In the genomic region with DNA sequence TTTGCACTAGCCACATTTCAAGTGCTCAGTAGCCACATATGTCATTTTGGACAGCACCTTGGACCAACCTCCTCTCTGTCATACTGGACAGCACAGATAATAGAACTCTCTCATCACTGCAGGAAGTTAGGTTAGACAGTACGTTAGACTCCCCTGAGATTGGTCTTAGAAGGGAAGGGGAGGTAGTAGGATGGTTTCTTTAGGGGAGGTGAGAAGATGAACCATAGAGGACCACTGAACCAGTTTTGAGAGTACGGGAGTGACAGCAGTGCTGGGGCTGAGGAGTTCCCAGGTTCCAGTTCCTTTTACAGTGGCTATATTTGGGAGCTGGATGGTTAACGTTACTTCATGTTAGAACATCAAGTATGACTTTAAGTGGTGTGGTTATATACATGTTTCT, we compare ENCODE assay signal across 14 cellular contexts. TPM values are rescaled to one million over a fixed set of nuclear protein-coding genes. Genes with fewer than 3 reads are reported as not detected.
DNase-seq lines count a peak whose midpoint lies in the region; ATAC-seq and TF ChIP-seq lines count a peak whose summit lies in the region.
"Had no signal": no experiment of that assay in that cellular context is flagged by ENCODE, and none has a peak within 500 bp of the region (broad histone marks: within the 10 kb centered on the region; RNA-seq: fewer than 3 reads in every experiment).

No MANE protein-coding gene starts in this region.

- no peaks in the 10 kb centered on the region for H3F3A ChIP-seq in Loucy (ENCODE audit: low read depth)

- peak overlapping the region; percentile 30 for H3K4me3 Mint-ChIP-seq in osteocyte (ENCODE audit: unreplicated experiment)
- no peak overlapping the region for H3K4me3 Mint-ChIP-seq in naive thymus-derived CD8-positive, alpha-beta T cell
- H3K4me3 Mint-ChIP-seq: activated CD8-positive, alpha-beta T cell treated with anti-CD3 and anti-CD28 coated beads, Interleukin-2, amount 10 ng/mL, durations not matched to agents 7 days and 5 days had no signal

- peaks cover 86% of the 10 kb centered on the region for H3K79me2 ChIP-seq in Loucy (ENCODE audit: insufficient read depth, low read length)

- H3K27me3 ChIP-seq in Loucy (ENCODE audit: insufficient read depth, low read length, poor library complexity, severe bottlenecking), result no peaks in the 10 kb centered on the region
- H3K27me3 ChIP-seq in effector memory CD4-positive, alpha-beta T cell (replicated peaks; ENCODE audit: control insufficient read depth, insufficient read depth, low read length, poor library complexity, severe bottlenecking), result no peaks in the 10 kb centered on the region
- H3K27me3 ChIP-seq: neutrophil, tibial artery had no signal

- peaks cover 53% of the 10 kb centered on the region for H3K4me1 ChIP-seq in Loucy (ENCODE audit: insufficient read depth, low read length, poor library complexity, severe bottlenecking)
- peaks cover 8% of the 10 kb centered on the region for H3K4me1 ChIP-seq in effector memory CD4-positive, alpha-beta T cell (ENCODE audit: control insufficient read depth, insufficient read depth, low read length, poor library complexity, severe bottlenecking)

- H3K27me3 Mint-ChIP-seq in osteocyte (ENCODE audit: unreplicated experiment), result no peaks in the 10 kb centered on the region
- no peaks in the 10 kb centered on the region for H3K27me3 Mint-ChIP-seq in naive thymus-derived CD8-positive, alpha-beta T cell

- no peaks in the 10 kb centered on the region for H3K36me3 ChIP-seq in Loucy (ENCODE audit: insufficient read depth, low read length)
- no peaks in the 10 kb centered on the region for H3K36me3 ChIP-seq in effector memory CD4-positive, alpha-beta T cell (ENCODE audit: control insufficient read depth, insufficient read depth, low read length)
- H3K36me3 ChIP-seq: neutrophil, tibial artery had no signal

- TF ChIP-seq CTCF in Loucy (conservative IDR thresholded peaks at IDR 0.05; ENCODE audit: low read length) (no peak), osteocyte (IDR thresholded peaks at IDR 0.05) (no peak)

- ATAC-seq in GM18907 (IDR thresholded peaks at IDR 0.05; ENCODE audit: unreplicated experiment) (peak; percentile 46), HG02610 (IDR thresholded peaks at IDR 0.05; ENCODE audit: unreplicated experiment) (peak; percentile 71)
- no peak for ATAC-seq in naive thymus-derived CD8-positive, alpha-beta T cell
- ATAC-seq: activated CD8-positive, alpha-beta T cell treated with anti-CD3 and anti-CD28 coated beads, Interleukin-2, amount 10 ng/mL, durations not matched to agents 7 days and 5 days had no signal

- POLR2A ChIA-PET in naive thymus-derived CD8-positive, alpha-beta T cell (lab: Charles Lee), result no interaction called here

- no peaks in the 10 kb centered on the region for H3K9me2 ChIP-seq in Loucy (replicated peaks; ENCODE audit: low read depth, low read length)

- H3K27ac Mint-ChIP-seq in osteocyte (ENCODE audit: unreplicated experiment), result peak overlapping the region; percentile 53
- H3K27ac Mint-ChIP-seq in naive thymus-derived CD8-positive, alpha-beta T cell, result peak overlapping the region in 5 of 10 donors; percentile 1 to 15 (median 8)
- H3K27ac Mint-ChIP-seq: activated CD8-positive, alpha-beta T cell treated with anti-CD3 and anti-CD28 coated beads, Interleukin-2, amount 10 ng/mL, durations not matched to agents 7 days and 5 days had no signal

- no peaks in the 10 kb centered on the region for H3K36me3 Mint-ChIP-seq in osteocyte (ENCODE audit: unreplicated experiment)
- no peaks in the 10 kb centered on the region for H3K36me3 Mint-ChIP-seq in naive thymus-derived CD8-positive, alpha-beta T cell

- no peak overlapping the region for H3K9ac ChIP-seq in Loucy (ENCODE audit: low read depth, low read length, poor library complexity, severe bottlenecking)

- DNase-seq in osteocyte (ENCODE audit: extremely low spot score, unreplicated experiment), result no peak
- DNase-seq in GM19240 (ENCODE audit: insufficient read length, low spot score), result no peak
- DNase-seq in NCI-H2171 treated with DMSO at 0.1 percent for 48 hours (lab: John Stamatoyannopoulos, UW), result no peak
- DNase-seq in naive thymus-derived CD8-positive, alpha-beta T cell, result no peak
- DNase-seq in effector memory CD4-positive, alpha-beta T cell, result no peak
- DNase-seq: activated CD8-positive, alpha-beta T cell treated with anti-CD3 and anti-CD28 coated beads, Interleukin-2, amount 10 ng/mL, durations not matched to agents 7 days and 5 days; DND-41; NCI-H2107; stimulated activated CD4-positive, alpha-beta T cell treated with anti-CD3 and anti-CD28 coated beads, Interleukin-4, amount 100 ng/mL, for 4 hours; tibial artery had no signal

- H3K9me3 ChIP-seq in Loucy (ENCODE audit: insufficient read depth, low read depth, low read length), result no peaks in the 10 kb centered on the region
- H3K9me3 ChIP-seq in effector memory CD4-positive, alpha-beta T cell (ENCODE audit: control insufficient read depth, low read length), result no peaks in the 10 kb centered on the region
- H3K9me3 ChIP-seq: neutrophil, tibial artery had no signal

- no peak overlapping the region for H3K27ac ChIP-seq in effector memory CD4-positive, alpha-beta T cell (ENCODE audit: insufficient read depth, low read length, poor library complexity, severe bottlenecking)
- H3K27ac ChIP-seq: neutrophil had no signal

- peaks cover 26% of the 10 kb centered on the region for H4K20me1 ChIP-seq in Loucy (ENCODE audit: insufficient read depth, low read length, poor library complexity, severe bottlenecking)

- H3K4me1 Mint-ChIP-seq in osteocyte (ENCODE audit: unreplicated experiment), result peaks cover 71% of the 10 kb centered on the region
- H3K4me1 Mint-ChIP-seq in naive thymus-derived CD8-positive, alpha-beta T cell, result peaks cover 37 to 80% (median 70%) of the 10 kb centered on the region in 4 donors

- H2AFZ ChIP-seq in Loucy (ENCODE audit: low read length), result no peak overlapping the region

- no peak overlapping the region for H3K4me3 ChIP-seq in Loucy (ENCODE audit: low read length, poor library complexity, severe bottlenecking)
- H3K4me3 ChIP-seq in effector memory CD4-positive, alpha-beta T cell (ENCODE audit: insufficient read depth, low read depth, low read length, poor library complexity, severe bottlenecking), result no peak overlapping the region
- H3K4me3 ChIP-seq: tibial artery had no signal

- peak overlapping the region; percentile 41 for H3K4me2 ChIP-seq in Loucy (ENCODE audit: low read depth, low read length, poor library complexity, severe bottlenecking)

- H3K9me3 Mint-ChIP-seq in osteocyte (ENCODE audit: unreplicated experiment), result no peaks in the 10 kb centered on the region
- H3K9me3 Mint-ChIP-seq in naive thymus-derived CD8-positive, alpha-beta T cell, result no peaks in the 10 kb centered on the region

RNA-seq across cellular contexts. Expression of a gene that starts 7.8 kb away (rescaled TPM):
- 70.2 and 73.1 TPM in 2 replicates for total RNA-seq in osteocyte
- total RNA-seq in naive thymus-derived CD8-positive, alpha-beta T cell, result 10 to 100 TPM; 70.2 to 81.8 TPM
- 10 to 100 TPM; 11.7 to 20.4 (median 16.6) TPM for polyA plus RNA-seq in naive thymus-derived CD8-positive, alpha-beta T cell

RNA-seq across cellular contexts. Expression of a gene that starts 49.2 kb away (rescaled TPM):
- 67.2 and 84.3 TPM in 2 replicates for total RNA-seq in osteocyte
- 10 to 100 TPM; 66.4 to 70.2 TPM for total RNA-seq in naive thymus-derived CD8-positive, alpha-beta T cell
- 100 to 1,000 TPM in 1 of 3 donors, 10 to 100 TPM in 2; 93.5 to 123 (median 93.7) TPM for polyA plus RNA-seq in naive thymus-derived CD8-positive, alpha-beta T cell

Comparison
In these comparisons a context has a peak if more than half of its experiments do, and no peak if none do; other contexts are left out.
1. ATAC-seq: peak in GM18907 (single experiment) and HG02610 (single experiment); none in naive thymus-derived CD8-positive, alpha-beta T cell (0 of 2).